In genomic region chr1:178554351-178554750, GRCh38 we compare ENCODE assay signal across 21 cellular contexts. TPM values are rescaled to one million over a fixed set of nuclear protein-coding genes. Genes with fewer than 3 reads are reported as not detected.
"Had no signal": no experiment of that assay in that cellular context is flagged by ENCODE, and none has a peak within 500 bp of the region (broad histone marks: within the 10 kb centered on the region; RNA-seq: fewer than 3 reads in every experiment).

No MANE protein-coding gene starts in this region.

RNA-seq across cellular contexts. Expression of gene TEX35, which starts 41.4 kb away (rescaled TPM):
- total RNA-seq: activated naive CD4-positive, alpha-beta T cell treated with anti-CD3 and anti-CD28 coated beads for 36 hours; activated naive CD4-positive, alpha-beta T cell treated with anti-CD3 and anti-CD28 coated beads, Interleukin-2, amount 50 U/mL, for 72 hours; activated naive CD8-positive, alpha-beta T cell treated with anti-CD3 and anti-CD28 coated beads for 36 hours; activated naive CD8-positive, alpha-beta T cell treated with anti-CD3 and anti-CD28 coated beads, Interleukin-2, amount 10 ng/mL, durations not matched to agents 7 days and 5 days; activated T-cell treated with anti-CD3 and anti-CD28 coated beads, Interleukin-2, amount 50 U/mL, for 4 hours; activated T-cell treated with anti-CD3 and anti-CD28 coated beads, Interleukin-2, amount 50 U/mL, for 72 hours; activated T-helper 1 cell treated with anti-CD3 and anti-CD28 coated beads, Interleukin-12 subunit alpha, Interleukin-12 subunit beta, Interleukin-2, Interleukin-4 antibody, amounts not matched to agents 30 ng/mL and 10 ng/mL and 1 ng/mL, durations not matched to agents 14 hours and 24 hours and 36 hours; activated T-helper 17 cell treated with anti-CD3 and anti-CD28 coated beads, Interleukin-2, amount 50 U/mL, for 72 hours; activated T-helper 2 cell treated with anti-CD3 and anti-CD28 coated beads, Interferon-gamma antibody, Interleukin-2, Interleukin-4, amounts not matched to agents 10 μg/mL and 5 μg/mL and 100 μg/mL, durations not matched to agents 14 hours and 24 hours and 36 hours; adrenal gland; aorta; ascending aorta; astrocyte; body of pancreas; breast epithelium; bronchial epithelial cell; cardiac muscle cell; cardiac septum; cerebellum; chondrocyte had no signal
- polyA plus RNA-seq: adrenal gland, aorta, cardiac muscle cell had no signal

RNA-seq across cellular contexts. Expression of gene CLEC20A, which starts 57.6 kb away (rescaled TPM):
- total RNA-seq: activated naive CD4-positive, alpha-beta T cell treated with anti-CD3 and anti-CD28 coated beads for 36 hours; activated naive CD4-positive, alpha-beta T cell treated with anti-CD3 and anti-CD28 coated beads, Interleukin-2, amount 50 U/mL, for 72 hours; activated naive CD8-positive, alpha-beta T cell treated with anti-CD3 and anti-CD28 coated beads for 36 hours; activated naive CD8-positive, alpha-beta T cell treated with anti-CD3 and anti-CD28 coated beads, Interleukin-2, amount 10 ng/mL, durations not matched to agents 7 days and 5 days; activated T-cell treated with anti-CD3 and anti-CD28 coated beads, Interleukin-2, amount 50 U/mL, for 4 hours; activated T-cell treated with anti-CD3 and anti-CD28 coated beads, Interleukin-2, amount 50 U/mL, for 72 hours; activated T-helper 1 cell treated with anti-CD3 and anti-CD28 coated beads, Interleukin-12 subunit alpha, Interleukin-12 subunit beta, Interleukin-2, Interleukin-4 antibody, amounts not matched to agents 30 ng/mL and 10 ng/mL and 1 ng/mL, durations not matched to agents 14 hours and 24 hours and 36 hours; activated T-helper 17 cell treated with anti-CD3 and anti-CD28 coated beads, Interleukin-2, amount 50 U/mL, for 72 hours; activated T-helper 2 cell treated with anti-CD3 and anti-CD28 coated beads, Interferon-gamma antibody, Interleukin-2, Interleukin-4, amounts not matched to agents 10 μg/mL and 5 μg/mL and 100 μg/mL, durations not matched to agents 14 hours and 24 hours and 36 hours; adrenal gland; aorta; ascending aorta; astrocyte; body of pancreas; breast epithelium; bronchial epithelial cell; cardiac muscle cell; cardiac septum; cerebellum; chondrocyte had no signal
- polyA plus RNA-seq: adipose tissue, adrenal gland, aorta, cardiac muscle cell had no signal
